Comparison of ENCODE assay signal across 11 cellular contexts in genomic region chr1:26094677-26095383, GRCh38. TPM values are rescaled to one million over a fixed set of nuclear protein-coding genes. Genes with fewer than 3 reads are reported as not detected.
A peak's percentile ranks its signal among the peaks of the same experiment; 100 is the strongest.
DNase-seq lines count a peak whose midpoint lies in the region; TF ChIP-seq lines count a peak whose summit lies in the region.
"Had no signal": no experiment of that assay in that cellular context is flagged by ENCODE, and none has a peak within 500 bp of the region (broad histone marks: within the 10 kb centered on the region; RNA-seq: fewer than 3 reads in every experiment).

No MANE protein-coding gene starts in this region.

- peak overlapping the region; percentile 46 for H2AFZ ChIP-seq in parathyroid adenoma

- H3K4me2 ChIP-seq in parathyroid adenoma (ENCODE audit: low read length) = no peak overlapping the region

- DNase-seq in DMS79 treated with DMSO at 0.1 percent for 48 hours (lab: John Stamatoyannopoulos, UW) (peak; percentile 66), NCI-H510A treated with DMSO at 0.1 percent for 48 hours (lab: John Stamatoyannopoulos, UW) (peak; percentile 73), fibroblast of villous mesenchyme (ENCODE audit: low read depth) (peak; percentile 54), CD14-positive monocyte (ENCODE audit: low spot score) (no peak), NCI-H1930 (lab: John Stamatoyannopoulos, UW) (no peak), HCEC 1CT (no peak)
- no peak for DNase-seq in activated CD8-positive, alpha-beta memory T cell treated with anti-CD3 and anti-CD28 coated beads, Interleukin-2, amount 50 U/mL, for 4 hours
- DNase-seq: naive B cell had no signal

- intact Hi-C loops in CD14-positive monocyte (cut with micrococcal nuclease) = no loop called here

- H3K4me1 Mint-ChIP-seq in CD14-positive monocyte = no peaks in the 10 kb centered on the region
- H3K4me1 Mint-ChIP-seq: naive B cell had no signal

- H3K27me3 ChIP-seq in parathyroid adenoma (ENCODE audit: control insufficient read depth, insufficient read depth, low read length) = no peaks in the 10 kb centered on the region

- peaks cover 22 to 41% (median 33%) of the 10 kb centered on the region in 3 donors for H3K27me3 Mint-ChIP-seq in CD14-positive monocyte (ENCODE audit: low read depth in 3 of 3)

- H3K4me3 Mint-ChIP-seq in CD14-positive monocyte = peak overlapping the region in 1 of 2 donors; percentile 11
- H3K4me3 Mint-ChIP-seq: naive B cell; stimulated activated naive CD8-positive, alpha-beta T cell treated with anti-CD3 and anti-CD28 coated beads, Interleukin-15, Interleukin-2, amounts not matched to agents 100 ng/mL and 50 ng/mL, for 24 hours had no signal

- no peaks in the 10 kb centered on the region for H3K9me3 ChIP-seq in parathyroid adenoma (ENCODE audit: control insufficient read depth, low read length)

- H3K79me2 ChIP-seq in parathyroid adenoma = no peaks in the 10 kb centered on the region

- no peak overlapping the region for H3K27ac Mint-ChIP-seq in CD14-positive monocyte
- H3K27ac Mint-ChIP-seq: naive B cell; stimulated activated naive CD8-positive, alpha-beta T cell treated with anti-CD3 and anti-CD28 coated beads, Interleukin-15, Interleukin-2, amounts not matched to agents 100 ng/mL and 50 ng/mL, for 24 hours had no signal

- H3K4me1 ChIP-seq in parathyroid adenoma = no peaks in the 10 kb centered on the region

- H3K27ac ChIP-seq in parathyroid adenoma = peak overlapping the region; percentile 59

- no peaks in the 10 kb centered on the region for H3K36me3 Mint-ChIP-seq in CD14-positive monocyte
- H3K36me3 Mint-ChIP-seq: brain, naive B cell had no signal

- TF ChIP-seq CTCF in fibroblast of villous mesenchyme (IDR thresholded peaks at IDR 0.05; ENCODE audit: insufficient read depth, low read depth, low read length) (peak; percentile 32), parathyroid adenoma (IDR thresholded peaks at IDR 0.05) (no peak), CD14-positive monocyte (IDR thresholded peaks at IDR 0.05) (no peak)

- H3K4me3 ChIP-seq in fibroblast of villous mesenchyme (ENCODE audit: low read depth, low read length) (no peak overlapping the region), parathyroid adenoma (ENCODE audit: low read depth, low read length) (no peak overlapping the region)

- H3K9ac ChIP-seq in parathyroid adenoma = no peak overlapping the region

- no peaks in the 10 kb centered on the region for H3K36me3 ChIP-seq in parathyroid adenoma (ENCODE audit: control insufficient read depth, insufficient read depth, low read length)

- peaks cover 0 to 4% (median 0%) of the 10 kb centered on the region in 7 donors for H3K9me3 Mint-ChIP-seq in CD14-positive monocyte
- H3K9me3 Mint-ChIP-seq: naive B cell; stimulated activated naive CD8-positive, alpha-beta T cell treated with anti-CD3 and anti-CD28 coated beads, Interleukin-15, Interleukin-2, amounts not matched to agents 100 ng/mL and 50 ng/mL, for 24 hours had no signal

RNA-seq across cellular contexts. Expression of gene PDIK1L, which starts 16.8 kb away (rescaled TPM):
- 2.6 and 4.8 TPM in 2 replicates for total RNA-seq in fibroblast of villous mesenchyme
- 1 to 10 TPM; 2.3 to 2.5 TPM for polyA plus RNA-seq in CD14-positive monocyte

RNA-seq across cellular contexts. Expression of gene TRIM63, which starts 27.4 kb away (rescaled TPM):
- not detected in 2 replicates for total RNA-seq in fibroblast of villous mesenchyme
- not detected for polyA plus RNA-seq in CD14-positive monocyte

RNA-seq across cellular contexts. Expression of gene SLC30A2, which starts 48.9 kb away (rescaled TPM):
- total RNA-seq in fibroblast of villous mesenchyme = not detected in 2 replicates
- not detected for polyA plus RNA-seq in CD14-positive monocyte

Comparison
In these comparisons a context has a peak if more than half of its experiments do, and no peak if none do; other contexts are left out.
1. DNase-seq: peak in DMS79 treated with DMSO at 0.1 percent for 48 hours (single experiment), NCI-H510A treated with DMSO at 0.1 percent for 48 hours (single experiment) and fibroblast of villous mesenchyme (single experiment); none in CD14-positive monocyte (single experiment), activated CD8-positive, alpha-beta memory T cell treated with anti-CD3 and anti-CD28 coated beads, Interleukin-2, amount 50 U/mL, for 4 hours (single experiment), NCI-H1930 (0 of 2) and HCEC 1CT (single experiment).